Comparison of ENCODE assay signal across 15 cellular contexts in genomic region chr1:186765446-186765845, GRCh38.
DNase-seq lines count a peak whose midpoint lies in the region; TF ChIP-seq lines count a peak whose summit lies in the region.
"Had no signal": no experiment of that assay in that cellular context is flagged by ENCODE, and none has a peak within 500 bp of the region (broad histone marks: within the 10 kb centered on the region; RNA-seq: fewer than 3 reads in every experiment).

No MANE protein-coding gene starts in this region.

- no peak overlapping the region for H3K27ac Mint-ChIP-seq in H9
- no peak overlapping the region for H3K27ac Mint-ChIP-seq in mesothelial cell of epicardium
- H3K27ac Mint-ChIP-seq: CD4-positive, alpha-beta memory T cell had no signal

- no peaks in the 10 kb centered on the region for H3K9me2 ChIP-seq in MM.1S (replicated peaks; ENCODE audit: insufficient read depth, low read length)

- no peak overlapping the region for H3K4me3 Mint-ChIP-seq in H9
- no peak overlapping the region for H3K4me3 Mint-ChIP-seq in mesothelial cell of epicardium
- H3K4me3 Mint-ChIP-seq: CD4-positive, alpha-beta memory T cell had no signal

- H3K27me3 Mint-ChIP-seq in H9 (ENCODE audit: low read depth) (no peaks in the 10 kb centered on the region), mesothelial cell of epicardium (ENCODE audit: low read depth) (no peaks in the 10 kb centered on the region)
- H3K27me3 Mint-ChIP-seq: CD4-positive, alpha-beta memory T cell had no signal

- no peak overlapping the region for H3K56ac ChIP-seq in H9 (ENCODE audit: insufficient read length, low read depth, low read length)

- H3K36me3 Mint-ChIP-seq in H9 (ENCODE audit: insufficient read depth in 1 of 3, low read depth in 3 of 3) (no peaks in the 10 kb centered on the region), mesothelial cell of epicardium (no peaks in the 10 kb centered on the region)
- H3K36me3 Mint-ChIP-seq: CD4-positive, alpha-beta memory T cell had no signal

- H2AFZ ChIP-seq in MM.1S (ENCODE audit: low read length), result 0 out of 2 replicates have a peak overlapping the region, but pooled peaks have one; percentile 27
- H2AFZ ChIP-seq in trophoblast cell (ENCODE audit: insufficient read depth, low read length, poor library complexity), result no peak overlapping the region
- no peak overlapping the region for H2AFZ ChIP-seq in H9 (ENCODE audit: low read length)
- H2AFZ ChIP-seq: GM23248 had no signal

- H3K79me2 ChIP-seq in MM.1S (ENCODE audit: low read length) (no peaks in the 10 kb centered on the region), trophoblast cell (ENCODE audit: control insufficient read depth, insufficient read depth, low read length, poor library complexity) (no peaks in the 10 kb centered on the region), H9 (ENCODE audit: insufficient read depth, low read length) (no peaks in the 10 kb centered on the region)

- H2BK12ac ChIP-seq in trophoblast cell (ENCODE audit: low read length), result no peak overlapping the region
- no peak overlapping the region for H2BK12ac ChIP-seq in H9 (ENCODE audit: insufficient read length, low read depth, low read length)

- no peak overlapping the region for H3T11ph ChIP-seq in H9 (ENCODE audit: low read length)

- no peak overlapping the region for H2BK15ac ChIP-seq in H9 (ENCODE audit: low read depth, low read length)

- H3K27ac ChIP-seq in MM.1S (ENCODE audit: low read length) (no peak overlapping the region), trophoblast cell (ENCODE audit: low read depth, low read length) (no peak overlapping the region), H9 (ENCODE audit: insufficient read length, low read depth, low read length) (no peak overlapping the region)
- no peak overlapping the region for H3K27ac ChIP-seq in effector memory CD4-positive, alpha-beta T cell (ENCODE audit: insufficient read depth, low read length, poor library complexity, severe bottlenecking)
- H3K27ac ChIP-seq: GM23248 had no signal

- H2AK5ac ChIP-seq in trophoblast cell (ENCODE audit: low read length) (no peak overlapping the region), H9 (ENCODE audit: insufficient read length, low read length) (no peak overlapping the region)

- no peak overlapping the region for H4K5ac ChIP-seq in H9 (ENCODE audit: insufficient read length, low read depth, low read length)

- H3K18ac ChIP-seq in trophoblast cell (ENCODE audit: low read length), result no peak overlapping the region
- no peak overlapping the region for H3K18ac ChIP-seq in H9 (ENCODE audit: insufficient read length, low read depth, low read length)

- H3K14ac ChIP-seq in trophoblast cell (ENCODE audit: low read length), result no peak overlapping the region
- no peak overlapping the region for H3K14ac ChIP-seq in H9 (ENCODE audit: insufficient read depth, low read length)

- H3K4me3 ChIP-seq in MM.1S (ENCODE audit: low read length) (no peak overlapping the region), trophoblast cell (ENCODE audit: low read depth, low read length) (no peak overlapping the region)
- H3K4me3 ChIP-seq in effector memory CD4-positive, alpha-beta T cell (ENCODE audit: insufficient read depth, low read depth, low read length, poor library complexity, severe bottlenecking), result no peak overlapping the region
- H3K4me3 ChIP-seq: GM23248 had no signal

- H3K4me2 ChIP-seq in MM.1S (ENCODE audit: low read depth, low read length) (no peak overlapping the region), trophoblast cell (ENCODE audit: low read length) (no peak overlapping the region), H9 (ENCODE audit: insufficient read depth, insufficient read length, low read length) (no peak overlapping the region)

- H4K91ac ChIP-seq in trophoblast cell (ENCODE audit: low read depth, low read length) (no peak overlapping the region), H9 (ENCODE audit: insufficient read length, low read depth, low read length) (no peak overlapping the region)

- H3K23ac ChIP-seq in trophoblast cell (ENCODE audit: low read length), result no peak overlapping the region
- no peak overlapping the region for H3K23ac ChIP-seq in H9 (ENCODE audit: insufficient read length, low read depth, low read length)

- no peak overlapping the region for H2BK120ac ChIP-seq in trophoblast cell (ENCODE audit: insufficient read depth, low read length, poor library complexity)
- H2BK120ac ChIP-seq in H9 (ENCODE audit: low read depth, low read length, poor library complexity, severe bottlenecking), result no peak overlapping the region

- no peak overlapping the region for H4K12ac ChIP-seq in trophoblast cell (ENCODE audit: low read depth, low read length)

- H4K20me1 ChIP-seq in MM.1S (ENCODE audit: insufficient read depth, low read length), result no peaks in the 10 kb centered on the region
- no peaks in the 10 kb centered on the region for H4K20me1 ChIP-seq in H9 (ENCODE audit: control insufficient read depth, insufficient read depth, insufficient read length)

- H3K4me1 ChIP-seq in MM.1S (ENCODE audit: low read length), result peaks cover 68% of the 10 kb centered on the region
- peaks cover 0 to 13% of the 10 kb centered on the region in 2 experiments for H3K4me1 ChIP-seq in trophoblast cell (ENCODE audit: control insufficient read depth in 1 of 2, insufficient read depth in 2 of 2, low read length in 2 of 2)
- no peaks in the 10 kb centered on the region for H3K4me1 ChIP-seq in effector memory CD4-positive, alpha-beta T cell (ENCODE audit: control insufficient read depth, insufficient read depth, low read length, poor library complexity, severe bottlenecking)
- peaks cover 2% of the 10 kb centered on the region; the same call in 1 of the 2 replicates for H3K4me1 ChIP-seq in H9 (ENCODE audit: insufficient read depth, low read length)

- H3K79me1 ChIP-seq in trophoblast cell (ENCODE audit: low read length) (no peaks in the 10 kb centered on the region), H9 (ENCODE audit: insufficient read depth, low read depth, low read length, poor library complexity, severe bottlenecking) (no peaks in the 10 kb centered on the region)

- no peak overlapping the region for H4K8ac ChIP-seq in trophoblast cell (ENCODE audit: low read depth, low read length)
- no peak overlapping the region for H4K8ac ChIP-seq in H9 (replicated peaks; ENCODE audit: insufficient read length, low read depth, low read length)

- peaks cover 0 to 6% of the 10 kb centered on the region in 2 experiments; a peak in 2 of 4 replicates for H3K4me1 Mint-ChIP-seq in H9
- H3K4me1 Mint-ChIP-seq in mesothelial cell of epicardium, result peaks cover 23% of the 10 kb centered on the region
- H3K4me1 Mint-ChIP-seq: CD4-positive, alpha-beta memory T cell had no signal

- no peaks in the 10 kb centered on the region for H3K27me3 ChIP-seq in MM.1S (replicated peaks; ENCODE audit: insufficient read depth, low read length)
- no peaks in the 10 kb centered on the region for H3K27me3 ChIP-seq in trophoblast cell (ENCODE audit: insufficient read depth, low read length)
- no peaks in the 10 kb centered on the region for H3K27me3 ChIP-seq in effector memory CD4-positive, alpha-beta T cell (replicated peaks; ENCODE audit: control insufficient read depth, insufficient read depth, low read length, poor library complexity, severe bottlenecking)
- no peaks in the 10 kb centered on the region for H3K27me3 ChIP-seq in H9 (ENCODE audit: insufficient read depth, low read length)

- H2BK5ac ChIP-seq in trophoblast cell (ENCODE audit: low read depth, low read length, poor library complexity), result no peak overlapping the region
- H2BK5ac ChIP-seq in H9 (ENCODE audit: insufficient read length, low read length), result no peak overlapping the region

- H3K23me2 ChIP-seq in H9 (ENCODE audit: insufficient read length, low read depth, low read length, poor library complexity, severe bottlenecking), result no peaks in the 10 kb centered on the region

- H3K9ac ChIP-seq in MM.1S (ENCODE audit: low read length), result no peak overlapping the region
- no peak overlapping the region for H3K9ac ChIP-seq in trophoblast cell (ENCODE audit: low read length)
- H3K9ac ChIP-seq in H9 (ENCODE audit: extremely low read depth, insufficient read length, low read length), result no peak overlapping the region
- H3K9ac ChIP-seq: GM23248 had no signal

- TF ChIP-seq CTCF in MM.1S (IDR thresholded peaks at IDR 0.05; ENCODE audit: low read length) (no peak), H9 (conservative IDR thresholded peaks at IDR 0.05) (no peak), mesothelial cell of epicardium (IDR thresholded peaks at IDR 0.05; ENCODE audit: unreplicated experiment) (no peak)

- DNase-seq in MM.1S, result no peak
- peak; percentile 79 for DNase-seq in islet precursor cell
- peak; percentile 72 to 76 for DNase-seq in trophoblast cell
- DNase-seq in effector memory CD4-positive, alpha-beta T cell, result no peak
- no peak for DNase-seq in H9
- DNase-seq in mesothelial cell of epicardium (ENCODE audit: low spot score in 2 of 2, unreplicated experiment in 2 of 2), result no peak
- DNase-seq: C1 segment of cervical spinal cord; Calu3; CD4-positive, alpha-beta memory T cell; COR-L47; DMS53; DND-41; GF-D8; GM23248; H7 had no signal

- no peaks in the 10 kb centered on the region for H3K9me3 ChIP-seq in MM.1S (replicated peaks; ENCODE audit: insufficient read depth, low read length)
- H3K9me3 ChIP-seq in trophoblast cell (ENCODE audit: insufficient read depth, low read depth, low read length), result no peaks in the 10 kb centered on the region
- no peaks in the 10 kb centered on the region for H3K9me3 ChIP-seq in effector memory CD4-positive, alpha-beta T cell (ENCODE audit: control insufficient read depth, low read length)
- H3K9me3 ChIP-seq in H9 (ENCODE audit: control insufficient read depth, low read depth, low read length), result no peaks in the 10 kb centered on the region

- H3K4ac ChIP-seq in trophoblast cell (ENCODE audit: low read depth, low read length) (no peak overlapping the region), H9 (ENCODE audit: low read depth, low read length) (no peak overlapping the region)

- H3K36me3 ChIP-seq in MM.1S (replicated peaks; ENCODE audit: insufficient read depth, low read length) (no peaks in the 10 kb centered on the region), trophoblast cell (ENCODE audit: control insufficient read depth in 1 of 2, insufficient read depth in 2 of 2, low read length in 2 of 2) (no peaks in the 10 kb centered on the region)
- no peaks in the 10 kb centered on the region for H3K36me3 ChIP-seq in effector memory CD4-positive, alpha-beta T cell (ENCODE audit: control insufficient read depth, insufficient read depth, low read length)

- peaks cover 30% of the 10 kb centered on the region for H3F3A ChIP-seq in MM.1S (ENCODE audit: insufficient read depth, low read length)

- no peak overlapping the region for H2BK20ac ChIP-seq in H9 (ENCODE audit: low read depth, low read length, poor library complexity, severe bottlenecking)

- no CpG with 5 or more reads among the region's 1 CpG for WGBS in trophoblast cell (ENCODE audit: extremely low coverage, insufficient coverage, insufficient read length)
- no CpG with 5 or more reads among the region's 1 CpG for WGBS in H9 (ENCODE audit: extremely low coverage, insufficient read length, low lambda C conversion rate)

- H3K9me3 Mint-ChIP-seq in H9, result no peaks in the 10 kb centered on the region
- no peaks in the 10 kb centered on the region for H3K9me3 Mint-ChIP-seq in mesothelial cell of epicardium
- H3K9me3 Mint-ChIP-seq: CD4-positive, alpha-beta memory T cell had no signal

Comparison
In these comparisons a context has a peak if more than half of its experiments do, and no peak if none do; other contexts are left out.
1. DNase-seq: peak in islet precursor cell (single experiment) and trophoblast cell (2 of 2); none in MM.1S (single experiment), effector memory CD4-positive, alpha-beta T cell (0 of 3), H9 (single experiment) and mesothelial cell of epicardium (0 of 2).